Comparison of ENCODE assay signal across 8 cellular contexts in the genomic region with DNA sequence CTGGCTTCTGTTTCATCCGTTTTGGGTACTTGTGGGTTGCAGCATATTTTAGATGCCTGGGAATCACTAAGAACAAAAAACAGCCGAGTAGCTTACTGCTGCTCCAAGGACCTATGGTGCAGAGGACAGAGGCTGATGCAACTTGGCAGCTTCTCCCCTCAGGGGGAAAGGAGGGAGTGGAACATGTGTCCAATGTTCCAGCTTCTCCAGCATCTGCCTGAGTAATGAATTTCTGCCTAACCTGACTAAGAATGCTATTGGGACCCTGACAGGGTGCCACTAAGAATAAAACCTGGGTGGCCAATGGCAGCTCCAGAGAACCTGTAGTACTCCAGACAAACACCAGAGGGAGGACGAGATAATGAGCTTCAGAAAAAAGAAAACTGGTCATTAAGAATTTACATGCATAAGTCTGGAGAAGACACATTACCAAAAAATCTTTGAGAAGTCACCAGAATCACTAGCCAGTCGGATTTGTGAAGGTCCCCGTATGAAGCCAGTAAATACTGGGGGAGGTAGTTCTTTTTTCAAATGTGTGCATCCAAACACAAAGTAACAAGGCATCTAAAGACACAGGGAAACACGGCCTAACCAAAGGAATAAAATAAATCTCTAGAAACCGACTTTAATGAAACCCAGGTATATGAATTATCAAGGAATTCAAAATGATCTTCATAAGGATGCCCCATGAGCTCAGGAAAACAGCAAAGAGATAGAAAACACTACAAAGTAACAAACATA.
DNase-seq lines count a peak whose midpoint lies in the region; ATAC-seq and TF ChIP-seq lines count a peak whose summit lies in the region.

No MANE protein-coding gene starts in this region.

- TF ChIP-seq CTCF in chondrocyte (IDR thresholded peaks at IDR 0.05) = peak; percentile 75
- peak; percentile 69 for TF ChIP-seq CTCF in mesothelial cell of epicardium (IDR thresholded peaks at IDR 0.05; ENCODE audit: unreplicated experiment)

- H3K4me3 Mint-ChIP-seq in T-cell = no peak overlapping the region
- H3K4me3 Mint-ChIP-seq in chondrocyte (ENCODE audit: unreplicated experiment) = no peak overlapping the region
- no peak overlapping the region for H3K4me3 Mint-ChIP-seq in mesothelial cell of epicardium

- H3K27me3 Mint-ChIP-seq in T-cell (no peaks in the 10 kb centered on the region), chondrocyte (ENCODE audit: low read depth) (no peaks in the 10 kb centered on the region), mesothelial cell of epicardium (ENCODE audit: low read depth) (no peaks in the 10 kb centered on the region)

- ATAC-seq in HG03442 (IDR thresholded peaks at IDR 0.05; ENCODE audit: unreplicated experiment) (peak; percentile 77), T-cell (replicated peaks in 1 of 4) (peak in 2 of 4 experiments; percentile 51 to 57), GM19452 (IDR thresholded peaks at IDR 0.05; ENCODE audit: unreplicated experiment) (no peak)

- no peak overlapping the region for H3K27ac Mint-ChIP-seq in T-cell
- H3K27ac Mint-ChIP-seq in chondrocyte (ENCODE audit: unreplicated experiment) = peak overlapping the region; percentile 58
- H3K27ac Mint-ChIP-seq in mesothelial cell of epicardium = no peak overlapping the region

- H3K4me1 Mint-ChIP-seq in T-cell (no peaks in the 10 kb centered on the region), chondrocyte (ENCODE audit: low read depth) (peaks cover 37% of the 10 kb centered on the region), mesothelial cell of epicardium (peaks cover 8% of the 10 kb centered on the region)

- in situ Hi-C loops in Caki2 (cut with HindIII; ENCODE audit: low pct_unique_long_range_greater_than_20kb, low sequenced_read_pairs) = no loop called here

- H3K9me3 Mint-ChIP-seq in T-cell = no peaks in the 10 kb centered on the region
- H3K9me3 Mint-ChIP-seq in chondrocyte (ENCODE audit: low read depth) = peaks cover 6% of the 10 kb centered on the region
- H3K9me3 Mint-ChIP-seq in mesothelial cell of epicardium = peaks cover 6% of the 10 kb centered on the region

- CTCF ChIA-PET in T-cell (lab: Charles Lee) = interaction anchor here (0.5 to 3.4 kb wide), 19 partner anchors 10 to 1019 kb away, joined by 3 to 35 read pairs (median 4); no protein-coding TSS in a partner anchor

- POLR2A ChIA-PET in T-cell (lab: Charles Lee) = interaction anchor here in 1 of 2 donors (0.5 kb wide), 1 partner anchor 501 kb away, joined by 3 read pairs; no protein-coding TSS in a partner anchor

- DNase-seq in Caki2 (ENCODE audit: low read depth) (peak; percentile 10), GM19240 (ENCODE audit: insufficient read length, low spot score) (peak; percentile 12), T-cell (peak in 28 of 34 experiments; percentile 0 to 50 (median 20)), chondrocyte (ENCODE audit: low spot score) (no peak), mesothelial cell of epicardium (ENCODE audit: low spot score in 2 of 2, unreplicated experiment in 2 of 2) (no peak), midbrain (lab: John Stamatoyannopoulos, UW) (no peak)

- H3K36me3 Mint-ChIP-seq in T-cell (no peaks in the 10 kb centered on the region), chondrocyte (ENCODE audit: low read depth) (no peaks in the 10 kb centered on the region), mesothelial cell of epicardium (no peaks in the 10 kb centered on the region)

Comparison
In these comparisons a context has a peak if more than half of its experiments do, and no peak if none do; other contexts are left out.
1. DNase-seq: peak in Caki2 (single experiment), GM19240 (single experiment) and T-cell (28 of 34); none in chondrocyte (single experiment), mesothelial cell of epicardium (0 of 2) and midbrain (single experiment).